ENCODE assay signal across 15 cellular contexts in genomic region chr9:136075881-136076678, GRCh38. TPM values are rescaled to one million over a fixed set of nuclear protein-coding genes. Genes with fewer than 3 reads are reported as not detected.
DNase-seq lines count a peak whose midpoint lies in the region; ATAC-seq and TF ChIP-seq lines count a peak whose summit lies in the region.
"Had no signal": no experiment of that assay in that cellular context is flagged by ENCODE, and none has a peak within 500 bp of the region (broad histone marks: within the 10 kb centered on the region; RNA-seq: fewer than 3 reads in every experiment).

No MANE protein-coding gene starts in this region.

- H3K36me3 ChIP-seq in BE2C, result no peaks in the 10 kb centered on the region
- H3K36me3 ChIP-seq: HAP-1, suprapubic skin had no signal

- H3K4me1 ChIP-seq in BE2C, result no peaks in the 10 kb centered on the region
- H3K4me1 ChIP-seq: HAP-1 had no signal

- intact Hi-C loops in posterior vena cava (cut with DNase I), result no loop called here

- H3K9me3 Mint-ChIP-seq in central memory CD8-positive, alpha-beta T cell, result no peaks in the 10 kb centered on the region

- peak; percentile 64 for DNase-seq in GDM1 (lab: John Stamatoyannopoulos, UW)
- DNase-seq in NB4 (ENCODE audit: low read depth), result peak; percentile 60
- no peak for DNase-seq in central memory CD8-positive, alpha-beta T cell (ENCODE audit: low spot score in 2 of 2)
- peak; percentile 80 for DNase-seq in posterior vena cava (ENCODE audit: low spot score)
- DNase-seq in BE2C, result no peak
- DNase-seq: activated CD4-positive, CD25-positive, alpha-beta regulatory T cell treated with anti-CD3 and anti-CD28 coated beads, Interleukin-2, amount 50 U/mL, for 72 hours; activated effector memory CD4-positive, alpha-beta T cell treated with Interleukin-2 at 50 U/mL for 16 hours; DMS79 treated with DMSO at 0.1 percent for 48 hours; NCI-H1417; NCI-H774 had no signal

- peaks cover 2% of the 10 kb centered on the region for H3K36me3 Mint-ChIP-seq in central memory CD8-positive, alpha-beta T cell (ENCODE audit: insufficient read depth)

- H3K4me3 Mint-ChIP-seq in central memory CD8-positive, alpha-beta T cell, result peak overlapping the region; percentile 10

- no peak for TF ChIP-seq POLR2A in NB4 (IDR thresholded peaks at IDR 0.05; ENCODE audit: extremely low read depth, insufficient read length)

- ATAC-seq in central memory CD8-positive, alpha-beta T cell (replicated peaks; ENCODE audit: extremely low read depth, poor library complexity, severe bottlenecking), result no peak
- ATAC-seq in GM21717 (IDR thresholded peaks at IDR 0.05; ENCODE audit: unreplicated experiment), result no peak
- no peak for ATAC-seq in GM21825 (IDR thresholded peaks at IDR 0.05; ENCODE audit: unreplicated experiment)

- no peaks in the 10 kb centered on the region for H3K27me3 ChIP-seq in BE2C
- H3K27me3 ChIP-seq: suprapubic skin had no signal

- H3K4me3 ChIP-seq in NB4 (ENCODE audit: low read depth, low read length) (no peak overlapping the region), BE2C (ENCODE audit: low read depth, low read length) (no peak overlapping the region)
- H3K4me3 ChIP-seq: HAP-1, suprapubic skin had no signal

- H3K27ac Mint-ChIP-seq in central memory CD8-positive, alpha-beta T cell (ENCODE audit: low read depth), result peak overlapping the region; percentile 33

- peaks cover 30% of the 10 kb centered on the region for H3K4me1 Mint-ChIP-seq in central memory CD8-positive, alpha-beta T cell

- no peaks in the 10 kb centered on the region for H3K9me3 ChIP-seq in BE2C
- H3K9me3 ChIP-seq: HAP-1, SK-N-SH, suprapubic skin had no signal

- no peaks in the 10 kb centered on the region for H3K27me3 Mint-ChIP-seq in central memory CD8-positive, alpha-beta T cell

- TF ChIP-seq CTCF in NB4 (IDR thresholded peaks at IDR 0.05; ENCODE audit: low read depth, low read length) (peak; percentile 1), BE2C (IDR thresholded peaks at IDR 0.05; ENCODE audit: low read depth, low read length) (no peak)

RNA-seq across cellular contexts. Expression of gene NACC2, which starts 19.0 kb away (rescaled TPM):
- 10 to 100 TPM; 73.5 to 77.7 TPM for total RNA-seq in posterior vena cava
- 7.1 TPM for polyA plus RNA-seq in BE2C (2012; ENCODE audit: insufficient read depth, insufficient read length, low read depth)

RNA-seq across cellular contexts. Expression of gene TMEM250, which starts 42.6 kb away (rescaled TPM):
- 10 to 100 TPM; 25.0 to 29.1 TPM for total RNA-seq in posterior vena cava
- 50.2 TPM for polyA plus RNA-seq in BE2C (2012; ENCODE audit: insufficient read depth, insufficient read length, low read depth)

Comparison
In these comparisons a context has a peak if more than half of its experiments do, and no peak if none do; other contexts are left out.
1. DNase-seq: peak in GDM1 (single experiment), NB4 (single experiment) and posterior vena cava (single experiment); none in central memory CD8-positive, alpha-beta T cell (0 of 2) and BE2C (single experiment).